Comparison of ENCODE assay signal across 8 cellular contexts in genomic region chr3:102536479-102536878, GRCh38.
DNase-seq lines count a peak whose midpoint lies in the region; ATAC-seq, FAIRE-seq and TF ChIP-seq lines count a peak whose summit lies in the region.

No MANE protein-coding gene starts in this region.

- ATAC-seq in GM18907 (IDR thresholded peaks at IDR 0.05; ENCODE audit: unreplicated experiment): peak; percentile 72
- peak in 1 of 2 donors; percentile 37 for ATAC-seq in naive B cell (ENCODE audit: low read depth in 2 of 2)

- H3K27ac Mint-ChIP-seq in naive B cell: peak overlapping the region in 1 of 6 donors; percentile 15

- no peaks in the 10 kb centered on the region for H3F3A ChIP-seq in OCI-LY1 (ENCODE audit: insufficient read depth, low read length)

- no peaks in the 10 kb centered on the region for H3K36me3 Mint-ChIP-seq in naive B cell

- TF ChIP-seq CTCF in BJ (IDR thresholded peaks at IDR 0.05; ENCODE audit: insufficient read depth, low read depth, low read length) (peak; percentile 36), OCI-LY1 (IDR thresholded peaks at IDR 0.05; ENCODE audit: low read length) (peak; percentile 50)

- H3K9me3 ChIP-seq in OCI-LY1 (ENCODE audit: low read length): no peaks in the 10 kb centered on the region

- CTCF ChIA-PET in BJ (lab: Yijun Ruan, JAX): interaction anchor here (0.7 to 6.5 kb wide), 10 partner anchors 9 to 730 kb away, joined by 3 to 50 read pairs (median 4); no protein-coding TSS in a partner anchor

- peaks cover 0 to 5% (median 0%) of the 10 kb centered on the region in 3 donors for H3K4me1 Mint-ChIP-seq in naive B cell

- H3K4me3 ChIP-seq in BJ (ENCODE audit: low read depth, low read length): no peak overlapping the region
- no peak overlapping the region for H3K4me3 ChIP-seq in OCI-LY1 (ENCODE audit: low read depth, low read length, poor library complexity, severe bottlenecking)

- no peaks in the 10 kb centered on the region for H4K20me1 ChIP-seq in OCI-LY1 (ENCODE audit: insufficient read depth, low read length)

- DNase-seq in BJ (ENCODE audit: low read depth): no peak
- DNase-seq in HuH-7 (ENCODE audit: low spot score): peak; percentile 34
- DNase-seq in naive B cell: peak; percentile 4
- DNase-seq in activated CD8-positive, alpha-beta memory T cell treated with anti-CD3 and anti-CD28 coated beads, Interleukin-2, amount 50 U/mL, for 4 hours: no peak
- no peak for DNase-seq in stimulated activated CD4-positive, alpha-beta T cell treated with anti-CD3 and anti-CD28 coated beads, Interleukin-2, amount 100 ng/mL, for 24 hours

- no peak overlapping the region for H3K27ac ChIP-seq in OCI-LY1 (ENCODE audit: low read depth, low read length, poor library complexity, severe bottlenecking)

- no peaks in the 10 kb centered on the region for H3K9me3 Mint-ChIP-seq in naive B cell

- H2AFZ ChIP-seq in OCI-LY1 (ENCODE audit: low read length): no peak overlapping the region

- peak; percentile 74 for FAIRE-seq in endometrium (lab: Jason Lieb, UNC)

- H3K27me3 ChIP-seq in BJ (ENCODE audit: control insufficient read depth, insufficient read depth, low read length): no peaks in the 10 kb centered on the region
- H3K27me3 ChIP-seq in OCI-LY1 (ENCODE audit: insufficient read depth, low read length): no peaks in the 10 kb centered on the region

- H3K36me3 ChIP-seq in BJ (ENCODE audit: control insufficient read depth, insufficient read depth, low read length) (no peaks in the 10 kb centered on the region), OCI-LY1 (ENCODE audit: insufficient read depth, low read length) (no peaks in the 10 kb centered on the region)

- no peak overlapping the region for H3K4me3 Mint-ChIP-seq in naive B cell

- H3K4me1 ChIP-seq in OCI-LY1 (ENCODE audit: insufficient read depth, low read length, severe bottlenecking): no peaks in the 10 kb centered on the region

- no peaks in the 10 kb centered on the region for H3K79me2 ChIP-seq in OCI-LY1 (ENCODE audit: insufficient read depth, low read length)

- no peak overlapping the region for H3K4me2 ChIP-seq in OCI-LY1 (ENCODE audit: low read length)

- POLR2A ChIA-PET in BJ (lab: Charles Lee): interaction anchor here (0.6 kb wide), 1 partner anchor 730 kb away, joined by 3 read pairs; no protein-coding TSS in a partner anchor

- H3K9me2 ChIP-seq in OCI-LY1 (ENCODE audit: low read depth, low read length): no peaks in the 10 kb centered on the region

- no peak overlapping the region for H3K9ac ChIP-seq in OCI-LY1 (ENCODE audit: low read length)

- peaks cover 15 to 29% (median 20%) of the 10 kb centered on the region in 3 donors for H3K27me3 Mint-ChIP-seq in naive B cell

Comparison
In these comparisons a context has a peak if more than half of its experiments do, and no peak if none do; other contexts are left out.
1. DNase-seq: peak in HuH-7 (single experiment) and naive B cell (single experiment); none in BJ (single experiment), activated CD8-positive, alpha-beta memory T cell treated with anti-CD3 and anti-CD28 coated beads, Interleukin-2, amount 50 U/mL, for 4 hours (single experiment) and stimulated activated CD4-positive, alpha-beta T cell treated with anti-CD3 and anti-CD28 coated beads, Interleukin-2, amount 100 ng/mL, for 24 hours (0 of 2).